In genomic region chr6:118656822-118657451, GRCh38 we compare ENCODE assay signal across 11 cellular contexts. TPM values are rescaled to one million over a fixed set of nuclear protein-coding genes. Genes with fewer than 3 reads are reported as not detected.
A peak's percentile ranks its signal among the peaks of the same experiment; 100 is the strongest.
DNase-seq lines count a peak whose midpoint lies in the region; ATAC-seq and TF ChIP-seq lines count a peak whose summit lies in the region.
"Had no signal": no experiment of that assay in that cellular context is flagged by ENCODE, and none has a peak within 500 bp of the region (broad histone marks: within the 10 kb centered on the region; RNA-seq: fewer than 3 reads in every experiment).

No MANE protein-coding gene starts in this region.

- peaks cover 64% of the 10 kb centered on the region for H3K4me1 Mint-ChIP-seq in CD8-positive, alpha-beta T cell (ENCODE audit: low read depth)
- H3K4me1 Mint-ChIP-seq in activated CD8-positive, alpha-beta T cell treated with anti-CD3 and anti-CD28 coated beads, Interleukin-2, amount 10 ng/mL, durations not matched to agents 7 days and 5 days (ENCODE audit: low read depth), result peaks cover 48% of the 10 kb centered on the region
- peaks cover 29 to 32% of the 10 kb centered on the region in 2 donors for H3K4me1 Mint-ChIP-seq in natural killer cell

- peak; percentile 32 for ATAC-seq in CD8-positive, alpha-beta T cell
- ATAC-seq in GM19395 (IDR thresholded peaks at IDR 0.05; ENCODE audit: unreplicated experiment), result peak; percentile 61
- peak; percentile 71 for ATAC-seq in activated CD8-positive, alpha-beta T cell treated with anti-CD3 and anti-CD28 coated beads, Interleukin-2, amount 10 ng/mL, durations not matched to agents 7 days and 5 days
- ATAC-seq in natural killer cell, result peak in 1 of 3 donors; percentile 30
- ATAC-seq: left lobe of liver had no signal

- peak in 1 of 7 experiments; percentile 32 for DNase-seq in CD8-positive, alpha-beta T cell
- DNase-seq in activated CD8-positive, alpha-beta T cell treated with anti-CD3 and anti-CD28 coated beads, Interleukin-2, amount 10 ng/mL, durations not matched to agents 7 days and 5 days, result peak; percentile 41
- DNase-seq in natural killer cell (no peak), dermis blood vessel endothelial cell (no peak), cortex of kidney (lab: John Stamatoyannopoulos, UW) (no peak), SKM-1 treated with dmso at 0.1 percent for 144 hours (lab: John Stamatoyannopoulos, UW; ENCODE audit: unreplicated experiment) (no peak), mesenteric fat pad (ENCODE audit: low spot score) (no peak)

- H3K36me3 ChIP-seq in CD8-positive, alpha-beta T cell (ENCODE audit: insufficient read depth, low read length), result no peaks in the 10 kb centered on the region

- H3K9me3 Mint-ChIP-seq in CD8-positive, alpha-beta T cell, result no peaks in the 10 kb centered on the region
- no peaks in the 10 kb centered on the region for H3K9me3 Mint-ChIP-seq in activated CD8-positive, alpha-beta T cell treated with anti-CD3 and anti-CD28 coated beads, Interleukin-2, amount 10 ng/mL, durations not matched to agents 7 days and 5 days (ENCODE audit: insufficient read depth)
- no peaks in the 10 kb centered on the region for H3K9me3 Mint-ChIP-seq in natural killer cell
- H3K9me3 Mint-ChIP-seq: type B pancreatic cell had no signal

- peaks cover 15% of the 10 kb centered on the region for H3K36me3 Mint-ChIP-seq in CD8-positive, alpha-beta T cell
- H3K36me3 Mint-ChIP-seq in activated CD8-positive, alpha-beta T cell treated with anti-CD3 and anti-CD28 coated beads, Interleukin-2, amount 10 ng/mL, durations not matched to agents 7 days and 5 days (ENCODE audit: low read depth), result peaks cover 27% of the 10 kb centered on the region
- no peaks in the 10 kb centered on the region for H3K36me3 Mint-ChIP-seq in natural killer cell
- H3K36me3 Mint-ChIP-seq: type B pancreatic cell had no signal

- no peaks in the 10 kb centered on the region for H3K27me3 ChIP-seq in CD8-positive, alpha-beta T cell (ENCODE audit: insufficient read depth, low read length)

- intact Hi-C loops in CD8-positive, alpha-beta T cell (cut with DNase I, micrococcal nuclease), result loop anchor here (10.0 kb wide), 1 partner anchor 418 kb away; the partner anchor contains the start of gene FAM184A (in 2 of the 2)
- intact Hi-C loops in natural killer cell (cut with micrococcal nuclease), result no loop called here

- CTCF ChIA-PET in CD8-positive, alpha-beta T cell (lab: Charles Lee), result interaction anchor here (1.1 to 1.7 kb wide), 3 partner anchors 16 to 65 kb away, joined by 3 read pairs; no protein-coding TSS in a partner anchor
- CTCF ChIA-PET in activated CD8-positive, alpha-beta T cell treated with anti-CD3 and anti-CD28 coated beads, Interleukin-2, amount 10 ng/mL, durations not matched to agents 7 days and 5 days (lab: Charles Lee), result interaction anchor here (0.7 to 1.5 kb wide), 5 partner anchors 14 to 92 kb away, joined by 3 to 7 read pairs (median 3); no protein-coding TSS in a partner anchor

- no peak for TF ChIP-seq CTCF in CD8-positive, alpha-beta T cell (IDR thresholded peaks at IDR 0.05)
- no peak for TF ChIP-seq CTCF in natural killer cell (IDR thresholded peaks at IDR 0.05)

- H3K4me3 ChIP-seq in CD8-positive, alpha-beta T cell (ENCODE audit: low read depth, low read length), result no peak overlapping the region

- peak overlapping the region; percentile 82 for H3K27ac Mint-ChIP-seq in CD8-positive, alpha-beta T cell
- peak overlapping the region; percentile 55 for H3K27ac Mint-ChIP-seq in activated CD8-positive, alpha-beta T cell treated with anti-CD3 and anti-CD28 coated beads, Interleukin-2, amount 10 ng/mL, durations not matched to agents 7 days and 5 days
- peak overlapping the region; percentile 24 to 63 for H3K27ac Mint-ChIP-seq in natural killer cell
- H3K27ac Mint-ChIP-seq: type B pancreatic cell had no signal

- H3K4me3 Mint-ChIP-seq in CD8-positive, alpha-beta T cell, result peak overlapping the region; percentile 40
- peak overlapping the region; percentile 6 for H3K4me3 Mint-ChIP-seq in activated CD8-positive, alpha-beta T cell treated with anti-CD3 and anti-CD28 coated beads, Interleukin-2, amount 10 ng/mL, durations not matched to agents 7 days and 5 days
- H3K4me3 Mint-ChIP-seq in natural killer cell, result no peak overlapping the region
- H3K4me3 Mint-ChIP-seq: type B pancreatic cell had no signal

- no peaks in the 10 kb centered on the region for H3K9me3 ChIP-seq in CD8-positive, alpha-beta T cell (ENCODE audit: low read length)

- no peak overlapping the region for H3K27ac ChIP-seq in CD8-positive, alpha-beta T cell (ENCODE audit: low read depth, low read length)
- H3K27ac ChIP-seq: VCaP had no signal

- POLR2A ChIA-PET in CD8-positive, alpha-beta T cell (lab: Charles Lee), result interaction anchor here (1.4 to 2.3 kb wide), 3 partner anchors 11 to 52 kb away, joined by 3 to 11 read pairs (median 3); no protein-coding TSS in a partner anchor
- POLR2A ChIA-PET in activated CD8-positive, alpha-beta T cell treated with anti-CD3 and anti-CD28 coated beads, Interleukin-2, amount 10 ng/mL, durations not matched to agents 7 days and 5 days (lab: Charles Lee), result interaction anchor here (1.6 to 2.5 kb wide), 2 partner anchors 48 to 52 kb away, joined by 9 to 15 read pairs; no protein-coding TSS in a partner anchor

- H3K4me1 ChIP-seq in CD8-positive, alpha-beta T cell (ENCODE audit: insufficient read depth, low read length), result peaks cover 52% of the 10 kb centered on the region

- H3K27me3 Mint-ChIP-seq in CD8-positive, alpha-beta T cell (ENCODE audit: low read depth), result no peaks in the 10 kb centered on the region
- H3K27me3 Mint-ChIP-seq in activated CD8-positive, alpha-beta T cell treated with anti-CD3 and anti-CD28 coated beads, Interleukin-2, amount 10 ng/mL, durations not matched to agents 7 days and 5 days (ENCODE audit: low read depth), result no peaks in the 10 kb centered on the region
- H3K27me3 Mint-ChIP-seq in natural killer cell (ENCODE audit: low read depth in 2 of 2), result no peaks in the 10 kb centered on the region

RNA-seq across cellular contexts. Expression of gene CEP85L, which starts 5.5 kb away (rescaled TPM):
- 10 to 100 TPM; 86.2 to 89.0 TPM for total RNA-seq in CD8-positive, alpha-beta T cell
- total RNA-seq in activated CD8-positive, alpha-beta T cell treated with anti-CD3 and anti-CD28 coated beads, Interleukin-2, amount 10 ng/mL, durations not matched to agents 7 days and 5 days, result 10 to 100 TPM; 45.7 to 48.7 TPM
- total RNA-seq in natural killer cell, result 10 to 100 TPM; 75.0 to 85.2 (median 82.0) TPM
- 14.1 and 14.7 TPM in 2 replicates for total RNA-seq in dermis blood vessel endothelial cell
- total RNA-seq in mesenteric fat pad, result 11.6 TPM
